ENCODE assay signal across 2 cellular contexts in the genomic region with DNA sequence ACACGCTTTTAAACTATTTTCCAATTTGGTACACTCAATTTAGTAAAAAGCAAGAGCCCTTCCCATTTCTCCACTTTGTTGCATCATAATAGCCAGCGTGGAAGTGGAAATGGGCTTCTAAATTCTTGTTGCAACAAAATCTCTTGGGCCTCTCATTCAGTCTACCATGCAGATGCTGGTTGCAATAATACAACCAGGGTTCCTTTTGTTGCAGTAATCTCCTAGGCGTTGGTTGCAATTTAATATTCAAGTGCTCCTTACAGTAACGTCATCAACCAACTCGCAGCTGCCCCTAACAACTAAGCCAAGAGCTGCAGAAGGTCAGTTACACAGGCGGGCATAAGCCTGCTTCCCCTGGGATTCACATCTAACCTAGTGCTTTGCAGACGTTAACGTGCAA.
TF ChIP-seq lines count a peak whose summit lies in the region.

No MANE protein-coding gene starts in this region.

TF ChIP-seq in HepG2, 621 proteins besides CTCF, POLR2A, EP300 and RAD21:
- peak; percentile 4; the same call in 1 of the 2 replicates for TF ChIP-seq CEBPB (IDR thresholded peaks at IDR 0.05; ENCODE audit: borderline replicate concordance, low read depth, low read length)
- TF ChIP-seq RFX1 (IDR thresholded peaks at IDR 0.05), result no peak
TF ChIP-seq in HepG2: peak in this region for 1.

TF ChIP-seq in SK-N-SH treated with all-trans-retinoic acid at 6 μM for 48 hours, 23 proteins besides CTCF, POLR2A, EP300 and RAD21:
- TF ChIP-seq ISL1 (CRISPR knock-in tag; IDR thresholded peaks at IDR 0.05) (no peak), RARB (CRISPR knock-in tag; IDR thresholded peaks at IDR 0.05) (no peak), ZFP3 (CRISPR knock-in tag; IDR thresholded peaks at IDR 0.05) (no peak), ESRRG (CRISPR knock-in tag; IDR thresholded peaks at IDR 0.05) (no peak), BACH2 (CRISPR knock-in tag; IDR thresholded peaks at IDR 0.05; ENCODE audit: borderline replicate concordance) (no peak), TOX (CRISPR knock-in tag; IDR thresholded peaks at IDR 0.05; ENCODE audit: borderline replicate concordance) (no peak), ZNF70 (CRISPR knock-in tag; IDR thresholded peaks at IDR 0.05) (no peak), ZNF8 (CRISPR knock-in tag; IDR thresholded peaks at IDR 0.05) (no peak), TCF4 (CRISPR knock-in tag; IDR thresholded peaks at IDR 0.05; ENCODE audit: borderline replicate concordance) (no peak)
- TF ChIP-seq, protein P1, sequence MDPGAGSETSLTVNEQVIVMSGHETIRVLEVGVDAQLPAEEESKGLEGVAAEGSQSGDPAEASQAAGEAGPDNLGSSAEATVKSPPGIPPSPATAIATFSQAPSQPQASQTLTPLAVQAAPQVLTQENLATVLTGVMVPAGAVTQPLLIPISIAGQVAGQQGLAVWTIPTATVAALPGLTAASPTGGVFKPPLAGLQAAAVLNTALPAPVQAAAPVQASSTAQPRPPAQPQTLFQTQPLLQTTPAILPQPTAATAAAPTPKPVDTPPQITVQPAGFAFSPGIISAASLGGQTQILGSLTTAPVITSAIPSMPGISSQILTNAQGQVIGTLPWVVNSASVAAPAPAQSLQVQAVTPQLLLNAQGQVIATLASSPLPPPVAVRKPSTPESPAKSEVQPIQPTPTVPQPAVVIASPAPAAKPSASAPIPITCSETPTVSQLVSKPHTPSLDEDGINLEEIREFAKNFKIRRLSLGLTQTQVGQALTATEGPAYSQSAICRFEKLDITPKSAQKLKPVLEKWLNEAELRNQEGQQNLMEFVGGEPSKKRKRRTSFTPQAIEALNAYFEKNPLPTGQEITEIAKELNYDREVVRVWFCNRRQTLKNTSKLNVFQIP (CRISPR knock-in tag; IDR thresholded peaks at IDR 0.05; ENCODE audit: borderline replicate concordance, low read depth), result no peak
TF ChIP-seq in SK-N-SH treated with all-trans-retinoic acid at 6 μM for 48 hours: peak in this region for 0.
